Comparison of ENCODE assay signal across 9 cellular contexts in genomic region chr3:81218023-81218422, GRCh38.
DNase-seq lines count a peak whose midpoint lies in the region; ATAC-seq, FAIRE-seq and TF ChIP-seq lines count a peak whose summit lies in the region.
"Had no signal": no experiment of that assay in that cellular context is flagged by ENCODE, and none has a peak within 500 bp of the region (broad histone marks: within the 10 kb centered on the region; RNA-seq: fewer than 3 reads in every experiment).

No MANE protein-coding gene starts in this region.

- intact Hi-C loops in natural killer cell (cut with micrococcal nuclease): no loop called here

- FAIRE-seq in D721Med (lab: Jason Lieb, UNC): no peak
- no peak for FAIRE-seq in HTR-8/SVneo (lab: Jason Lieb, UNC)

- H3K4me3 Mint-ChIP-seq in natural killer cell: no peak overlapping the region

- H3K36me3 Mint-ChIP-seq in natural killer cell: no peaks in the 10 kb centered on the region

- no peak for DNase-seq in D721Med (ENCODE audit: insufficient read length, low spot score)
- DNase-seq in SW480 (ENCODE audit: low spot score): peak; percentile 36
- peak; percentile 49 for DNase-seq in left kidney (ENCODE audit: low read depth, low spot score)
- DNase-seq in natural killer cell: no peak
- DNase-seq in HTR-8/SVneo (ENCODE audit: insufficient read length, low spot score): no peak
- no peak for DNase-seq in NCI-H2171 (lab: John Stamatoyannopoulos, UW)
- no peak for DNase-seq in DMS79 (lab: John Stamatoyannopoulos, UW)
- DNase-seq: colonic mucosa had no signal

- peaks cover 3 to 4% of the 10 kb centered on the region in 2 donors for H3K9me3 Mint-ChIP-seq in natural killer cell

- no peak overlapping the region for H3K27ac Mint-ChIP-seq in natural killer cell

- H3K4me1 Mint-ChIP-seq in natural killer cell: no peaks in the 10 kb centered on the region

- no peaks in the 10 kb centered on the region for H3K27me3 Mint-ChIP-seq in natural killer cell (ENCODE audit: low read depth in 2 of 2)

- TF ChIP-seq CTCF in D721Med (IDR thresholded peaks at IDR 0.05; ENCODE audit: insufficient read depth, missing control alignments) (peak; percentile 50), natural killer cell (IDR thresholded peaks at IDR 0.05) (no peak)

- ATAC-seq in HG02981 (IDR thresholded peaks at IDR 0.05; ENCODE audit: unreplicated experiment) (peak; percentile 54), natural killer cell (no peak)

Comparison
In these comparisons a context has a peak if more than half of its experiments do, and no peak if none do; other contexts are left out.
1. DNase-seq: peak in SW480 (single experiment) and left kidney (single experiment); none in D721Med (single experiment), natural killer cell (single experiment), HTR-8/SVneo (single experiment), NCI-H2171 (single experiment) and DMS79 (single experiment).